Comparison of ENCODE assay signal across 1 cellular context in genomic region chr4:84966382-84967291, GRCh38.
TF ChIP-seq lines count a peak whose summit lies in the region.

A gene with protein sequence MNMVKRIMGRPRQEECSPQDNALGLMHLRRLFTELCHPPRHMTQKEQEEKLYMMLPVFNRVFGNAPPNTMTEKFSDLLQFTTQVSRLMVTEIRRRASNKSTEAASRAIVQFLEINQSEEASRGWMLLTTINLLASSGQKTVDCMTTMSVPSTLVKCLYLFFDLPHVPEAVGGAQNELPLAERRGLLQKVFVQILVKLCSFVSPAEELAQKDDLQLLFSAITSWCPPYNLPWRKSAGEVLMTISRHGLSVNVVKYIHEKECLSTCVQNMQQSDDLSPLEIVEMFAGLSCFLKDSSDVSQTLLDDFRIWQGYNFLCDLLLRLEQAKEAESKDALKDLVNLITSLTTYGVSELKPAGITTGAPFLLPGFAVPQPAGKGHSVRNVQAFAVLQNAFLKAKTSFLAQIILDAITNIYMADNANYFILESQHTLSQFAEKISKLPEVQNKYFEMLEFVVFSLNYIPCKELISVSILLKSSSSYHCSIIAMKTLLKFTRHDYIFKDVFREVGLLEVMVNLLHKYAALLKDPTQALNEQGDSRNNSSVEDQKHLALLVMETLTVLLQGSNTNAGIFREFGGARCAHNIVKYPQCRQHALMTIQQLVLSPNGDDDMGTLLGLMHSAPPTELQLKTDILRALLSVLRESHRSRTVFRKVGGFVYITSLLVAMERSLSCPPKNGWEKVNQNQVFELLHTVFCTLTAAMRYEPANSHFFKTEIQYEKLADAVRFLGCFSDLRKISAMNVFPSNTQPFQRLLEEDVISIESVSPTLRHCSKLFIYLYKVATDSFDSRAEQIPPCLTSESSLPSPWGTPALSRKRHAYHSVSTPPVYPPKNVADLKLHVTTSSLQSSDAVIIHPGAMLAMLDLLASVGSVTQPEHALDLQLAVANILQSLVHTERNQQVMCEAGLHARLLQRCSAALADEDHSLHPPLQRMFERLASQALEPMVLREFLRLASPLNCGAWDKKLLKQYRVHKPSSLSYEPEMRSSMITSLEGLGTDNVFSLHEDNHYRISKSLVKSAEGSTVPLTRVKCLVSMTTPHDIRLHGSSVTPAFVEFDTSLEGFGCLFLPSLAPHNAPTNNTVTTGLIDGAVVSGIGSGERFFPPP (N-terminal part only) (minus strand): TSS chr4:84966690. CDS start chr4:84860591, 106,099 bp downstream.

TF ChIP-seq in K562, 482 proteins besides CTCF, POLR2A, EP300 and RAD21 (continued from another document):
- TF ChIP-seq, protein P1, sequence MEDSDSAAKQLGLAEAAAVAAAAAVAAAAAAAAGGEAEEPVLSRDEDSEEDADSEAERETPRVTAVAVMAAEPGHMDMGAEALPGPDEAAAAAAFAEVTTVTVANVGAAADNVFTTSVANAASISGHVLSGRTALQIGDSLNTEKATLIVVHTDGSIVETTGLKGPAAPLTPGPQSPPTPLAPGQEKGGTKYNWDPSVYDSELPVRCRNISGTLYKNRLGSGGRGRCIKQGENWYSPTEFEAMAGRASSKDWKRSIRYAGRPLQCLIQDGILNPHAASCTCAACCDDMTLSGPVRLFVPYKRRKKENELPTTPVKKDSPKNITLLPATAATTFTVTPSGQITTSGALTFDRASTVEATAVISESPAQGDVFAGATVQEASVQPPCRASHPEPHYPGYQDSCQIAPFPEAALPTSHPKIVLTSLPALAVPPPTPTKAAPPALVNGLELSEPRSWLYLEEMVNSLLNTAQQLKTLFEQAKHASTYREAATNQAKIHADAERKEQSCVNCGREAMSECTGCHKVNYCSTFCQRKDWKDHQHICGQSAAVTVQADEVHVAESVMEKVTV (CRISPR knock-in tag; IDR thresholded peaks at IDR 0.05), result no peak
- TF ChIP-seq NUFIP1 (IDR thresholded peaks at IDR 0.05; ENCODE audit: partially characterized antibody) (no peak), ZNF444 (CRISPR knock-in tag; IDR thresholded peaks at IDR 0.05) (no peak), SAFB2 (IDR thresholded peaks at IDR 0.05; ENCODE audit: borderline replicate concordance, low read depth, low read length, severe bottlenecking) (no peak), ARNT (IDR thresholded peaks at IDR 0.05) (peak in 1 of 2 experiments; percentile 29; a peak in 1 of 4 replicates), GTF2E2 (tag; IDR thresholded peaks at IDR 0.05) (no peak), ETV6 (IDR thresholded peaks at IDR 0.05; ENCODE audit: borderline replicate concordance in 1 of 2, low read depth in 2 of 2, low read length in 1 of 2) (peak; percentile 85 to 89; a peak in 3 of 4 replicates), ETV6 (CRISPR knock-in tag; IDR thresholded peaks at IDR 0.05; ENCODE audit: borderline replicate concordance) (no peak), ATF1 (CRISPR knock-in tag; IDR thresholded peaks at IDR 0.05) (no peak), ATF1 (tag; IDR thresholded peaks at IDR 0.05) (no peak), ZBTB1 (CRISPR knock-in tag; IDR thresholded peaks at IDR 0.05; ENCODE audit: borderline replicate concordance, low read depth) (no peak), KLF13 (tag; IDR thresholded peaks at IDR 0.05; ENCODE audit: borderline replicate concordance, low read depth) (no peak), HMG20A (CRISPR knock-in tag; conservative IDR thresholded peaks at IDR 0.05) (no peak), POLR2AphosphoS5 (IDR thresholded peaks at IDR 0.05; ENCODE audit: control insufficient read depth, insufficient read depth, low read depth, low read length) (no peak), KDM5B (IDR thresholded peaks at IDR 0.05; ENCODE audit: insufficient replicate concordance, low read depth, low read length) (peak; percentile 46), E2F3 (CRISPR knock-in tag; IDR thresholded peaks at IDR 0.05) (no peak), RNF2 (IDR thresholded peaks at IDR 0.05) (no peak), ZNF696 (CRISPR knock-in tag; conservative IDR thresholded peaks at IDR 0.05) (no peak), PYGO2 (tag; IDR thresholded peaks at IDR 0.05) (no peak), EHMT2 (IDR thresholded peaks at IDR 0.05) (0 out of 2 replicates have a peak, but pooled peaks have one; percentile 27), PHB2 (IDR thresholded peaks at IDR 0.05; ENCODE audit: low read depth) (no peak), GTF2A2 (tag; IDR thresholded peaks at IDR 0.05) (no peak), POLR3G (IDR thresholded peaks at IDR 0.05; ENCODE audit: extremely low read depth, insufficient read length, insufficient replicate concordance) (no peak), MIER1 (IDR thresholded peaks at IDR 0.05; ENCODE audit: low read depth) (no peak), CC2D1A (IDR thresholded peaks at IDR 0.05) (peak; percentile 51; the same call in 1 of the 2 replicates), KAT2B (IDR thresholded peaks at IDR 0.05; ENCODE audit: low read depth, low read length) (no peak), KDM4B (IDR thresholded peaks at IDR 0.05; ENCODE audit: borderline replicate concordance in 2 of 2, low read depth in 1 of 2) (no peak), GATAD2B (IDR thresholded peaks at IDR 0.05; ENCODE audit: borderline replicate concordance) (no peak), ZNF518B (CRISPR knock-in tag; IDR thresholded peaks at IDR 0.05) (no peak), SREBF1 (IDR thresholded peaks at IDR 0.05; ENCODE audit: borderline replicate concordance, low read depth, low read length) (no peak), SMAD2 (IDR thresholded peaks at IDR 0.05; ENCODE audit: low read depth, low read length) (no peak), RHOXF2B (CRISPR knock-in tag; conservative IDR thresholded peaks at IDR 0.05) (no peak), SMAD1 (IDR thresholded peaks at IDR 0.05; ENCODE audit: low read depth, low read length, partially characterized antibody) (no peak), ZNF586 (CRISPR knock-in tag; conservative IDR thresholded peaks at IDR 0.05) (no peak), ZNF76 (CRISPR knock-in tag; IDR thresholded peaks at IDR 0.05; ENCODE audit: borderline replicate concordance) (no peak)
- TF ChIP-seq, protein P2, sequence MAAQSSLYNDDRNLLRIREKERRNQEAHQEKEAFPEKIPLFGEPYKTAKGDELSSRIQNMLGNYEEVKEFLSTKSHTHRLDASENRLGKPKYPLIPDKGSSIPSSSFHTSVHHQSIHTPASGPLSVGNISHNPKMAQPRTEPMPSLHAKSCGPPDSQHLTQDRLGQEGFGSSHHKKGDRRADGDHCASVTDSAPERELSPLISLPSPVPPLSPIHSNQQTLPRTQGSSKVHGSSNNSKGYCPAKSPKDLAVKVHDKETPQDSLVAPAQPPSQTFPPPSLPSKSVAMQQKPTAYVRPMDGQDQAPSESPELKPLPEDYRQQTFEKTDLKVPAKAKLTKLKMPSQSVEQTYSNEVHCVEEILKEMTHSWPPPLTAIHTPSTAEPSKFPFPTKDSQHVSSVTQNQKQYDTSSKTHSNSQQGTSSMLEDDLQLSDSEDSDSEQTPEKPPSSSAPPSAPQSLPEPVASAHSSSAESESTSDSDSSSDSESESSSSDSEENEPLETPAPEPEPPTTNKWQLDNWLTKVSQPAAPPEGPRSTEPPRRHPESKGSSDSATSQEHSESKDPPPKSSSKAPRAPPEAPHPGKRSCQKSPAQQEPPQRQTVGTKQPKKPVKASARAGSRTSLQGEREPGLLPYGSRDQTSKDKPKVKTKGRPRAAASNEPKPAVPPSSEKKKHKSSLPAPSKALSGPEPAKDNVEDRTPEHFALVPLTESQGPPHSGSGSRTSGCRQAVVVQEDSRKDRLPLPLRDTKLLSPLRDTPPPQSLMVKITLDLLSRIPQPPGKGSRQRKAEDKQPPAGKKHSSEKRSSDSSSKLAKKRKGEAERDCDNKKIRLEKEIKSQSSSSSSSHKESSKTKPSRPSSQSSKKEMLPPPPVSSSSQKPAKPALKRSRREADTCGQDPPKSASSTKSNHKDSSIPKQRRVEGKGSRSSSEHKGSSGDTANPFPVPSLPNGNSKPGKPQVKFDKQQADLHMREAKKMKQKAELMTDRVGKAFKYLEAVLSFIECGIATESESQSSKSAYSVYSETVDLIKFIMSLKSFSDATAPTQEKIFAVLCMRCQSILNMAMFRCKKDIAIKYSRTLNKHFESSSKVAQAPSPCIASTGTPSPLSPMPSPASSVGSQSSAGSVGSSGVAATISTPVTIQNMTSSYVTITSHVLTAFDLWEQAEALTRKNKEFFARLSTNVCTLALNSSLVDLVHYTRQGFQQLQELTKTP (IDR thresholded peaks at IDR 0.05; ENCODE audit: low read depth in 1 of 2, partially characterized antibody in 2 of 2), result peak in 1 of 2 experiments; percentile 49
- TF ChIP-seq, protein P3, sequence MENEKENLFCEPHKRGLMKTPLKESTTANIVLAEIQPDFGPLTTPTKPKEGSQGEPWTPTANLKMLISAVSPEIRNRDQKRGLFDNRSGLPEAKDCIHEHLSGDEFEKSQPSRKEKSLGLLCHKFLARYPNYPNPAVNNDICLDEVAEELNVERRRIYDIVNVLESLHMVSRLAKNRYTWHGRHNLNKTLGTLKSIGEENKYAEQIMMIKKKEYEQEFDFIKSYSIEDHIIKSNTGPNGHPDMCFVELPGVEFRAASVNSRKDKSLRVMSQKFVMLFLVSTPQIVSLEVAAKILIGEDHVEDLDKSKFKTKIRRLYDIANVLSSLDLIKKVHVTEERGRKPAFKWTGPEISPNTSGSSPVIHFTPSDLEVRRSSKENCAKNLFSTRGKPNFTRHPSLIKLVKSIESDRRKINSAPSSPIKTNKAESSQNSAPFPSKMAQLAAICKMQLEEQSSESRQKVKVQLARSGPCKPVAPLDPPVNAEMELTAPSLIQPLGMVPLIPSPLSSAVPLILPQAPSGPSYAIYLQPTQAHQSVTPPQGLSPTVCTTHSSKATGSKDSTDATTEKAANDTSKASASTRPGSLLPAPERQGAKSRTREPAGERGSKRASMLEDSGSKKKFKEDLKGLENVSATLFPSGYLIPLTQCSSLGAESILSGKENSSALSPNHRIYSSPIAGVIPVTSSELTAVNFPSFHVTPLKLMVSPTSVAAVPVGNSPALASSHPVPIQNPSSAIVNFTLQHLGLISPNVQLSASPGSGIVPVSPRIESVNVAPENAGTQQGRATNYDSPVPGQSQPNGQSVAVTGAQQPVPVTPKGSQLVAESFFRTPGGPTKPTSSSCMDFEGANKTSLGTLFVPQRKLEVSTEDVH (IDR thresholded peaks at IDR 0.05; ENCODE audit: low read depth, partially characterized antibody), result no peak
- TF ChIP-seq, protein P4, sequence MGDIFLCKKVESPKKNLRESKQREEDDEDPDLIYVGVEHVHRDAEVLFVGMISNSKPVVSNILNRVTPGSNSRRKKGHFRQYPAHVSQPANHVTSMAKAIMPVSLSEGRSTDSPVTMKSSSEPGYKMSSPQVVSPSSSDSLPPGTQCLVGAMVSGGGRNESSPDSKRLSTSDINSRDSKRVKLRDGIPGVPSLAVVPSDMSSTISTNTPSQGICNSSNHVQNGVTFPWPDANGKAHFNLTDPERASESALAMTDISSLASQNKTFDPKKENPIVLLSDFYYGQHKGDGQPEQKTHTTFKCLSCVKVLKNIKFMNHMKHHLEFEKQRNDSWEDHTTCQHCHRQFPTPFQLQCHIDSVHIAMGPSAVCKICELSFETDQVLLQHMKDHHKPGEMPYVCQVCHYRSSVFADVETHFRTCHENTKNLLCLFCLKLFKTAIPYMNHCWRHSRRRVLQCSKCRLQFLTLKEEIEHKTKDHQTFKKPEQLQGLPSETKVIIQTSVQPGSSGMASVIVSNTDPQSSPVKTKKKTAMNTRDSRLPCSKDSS (IDR thresholded peaks at IDR 0.05; ENCODE audit: low read depth, partially characterized antibody), result no peak
TF ChIP-seq in K562: peak in this region for 55.
